Comparison of ENCODE assay signal across 9 cellular contexts in genomic region chr3:51894939-51895338, GRCh38. TPM values are rescaled to one million over a fixed set of nuclear protein-coding genes. Genes with fewer than 3 reads are reported as not detected.
"Had no signal": no experiment of that assay in that cellular context is flagged by ENCODE, and none has a peak within 500 bp of the region (broad histone marks: within the 10 kb centered on the region; RNA-seq: fewer than 3 reads in every experiment).

No MANE protein-coding gene starts in this region.

- FAIRE-seq: HepG2 had no signal

- H3K36me3 ChIP-seq: HAP-1 had no signal

- H3K27ac Mint-ChIP-seq: GM23338, HFFc6, IgD-negative memory B cell had no signal

- H3K4me3 ChIP-seq: GM23338, HAP-1 had no signal

- H3K9me3 ChIP-seq: HAP-1 had no signal

- DNase-seq: H7, HFFc6 had no signal

- H3K4me1 Mint-ChIP-seq: IgD-negative memory B cell had no signal

- H3K4me3 Mint-ChIP-seq: GM23338, HFFc6, IgD-negative memory B cell had no signal

- H3K9me3 Mint-ChIP-seq: HFFc6, IgD-negative memory B cell had no signal

- H3K27ac ChIP-seq: HL-60 had no signal

- H3K4me1 ChIP-seq: HAP-1 had no signal

RNA-seq across cellular contexts. Expression of gene IQCF1, which starts 8.2 kb away (rescaled TPM):
- total RNA-seq: GM23338, H4, H7, HepG2, HFFc6 had no signal
- polyA plus RNA-seq: GM23338, HepG2, IgD-negative memory B cell had no signal

RNA-seq across cellular contexts. Expression of gene IQCF5, which starts 19.5 kb away (rescaled TPM):
- total RNA-seq: GM23338, H4, H7, HepG2, HFFc6, HT1080 had no signal
- polyA plus RNA-seq: GM23338, HepG2, IgD-negative memory B cell had no signal

RNA-seq across cellular contexts. Expression of gene IQCF2, which starts 33.5 kb away (rescaled TPM):
- total RNA-seq: GM23338, H4, H7, HepG2, HFFc6, HT1080 had no signal
- polyA plus RNA-seq: GM23338, HepG2, IgD-negative memory B cell had no signal
